In the genomic region with DNA sequence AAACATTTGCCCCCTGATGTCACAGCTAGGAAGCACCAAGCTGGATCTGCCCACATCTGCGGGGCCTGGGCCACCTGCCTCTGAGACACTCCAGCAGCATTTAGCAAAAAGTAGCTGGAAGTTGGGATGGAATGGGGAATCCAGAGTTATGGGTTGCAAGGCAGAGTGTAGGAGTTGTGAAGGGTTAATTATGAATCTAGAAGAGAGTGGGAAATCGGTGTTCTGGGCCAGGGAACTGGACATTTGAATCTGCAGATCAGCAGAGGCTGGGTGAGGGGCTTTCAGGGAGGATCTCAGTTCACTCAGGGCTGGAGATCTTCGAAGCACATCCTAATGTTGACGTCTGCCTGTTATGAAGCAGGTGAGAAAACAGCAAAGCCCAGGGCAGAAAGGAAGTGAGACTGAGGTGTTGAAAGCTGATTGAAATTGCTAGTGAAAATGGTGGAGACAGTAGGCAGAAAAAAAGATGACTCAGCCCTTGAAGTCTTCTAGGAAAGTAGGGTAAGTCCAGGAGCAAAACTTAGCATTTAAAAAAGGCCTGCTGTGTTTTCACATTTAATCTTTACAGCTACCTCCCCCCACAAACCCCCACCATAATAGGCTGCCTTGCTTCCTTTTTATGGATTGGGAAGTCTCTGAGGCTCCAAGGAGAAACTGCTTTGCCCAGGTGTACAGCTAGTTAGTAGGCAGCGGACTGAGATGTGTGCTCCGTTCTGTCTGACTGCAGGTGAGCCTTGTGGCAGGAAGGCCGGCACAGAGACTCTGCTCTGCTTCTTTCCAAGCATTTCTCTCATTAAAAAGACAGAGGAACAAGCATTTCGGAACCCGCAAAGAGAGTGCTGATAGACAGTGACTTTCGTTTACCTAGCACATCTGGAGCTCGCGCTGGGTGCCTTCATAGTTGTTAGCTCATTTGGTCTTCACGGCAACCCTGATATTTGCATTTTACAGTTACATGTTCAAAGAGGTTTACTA, we compare ENCODE assay signal across 1 cellular context.
TF ChIP-seq lines count a peak whose summit lies in the region.

No MANE protein-coding gene starts in this region.

TF ChIP-seq in K562, 482 proteins besides CTCF, POLR2A, EP300 and RAD21 (continued from another document and continues in another):
- TF ChIP-seq NCOA2 (IDR thresholded peaks at IDR 0.05; ENCODE audit: partially characterized antibody in 2 of 2) (no peak), SPI1 (IDR thresholded peaks at IDR 0.05; ENCODE audit: borderline replicate concordance, low read depth, low read length) (peak; percentile 61; the same call in 1 of the 2 replicates), CCAR2 (IDR thresholded peaks at IDR 0.05; ENCODE audit: low read depth, low read length) (no peak), CHD4 (IDR thresholded peaks at IDR 0.05; ENCODE audit: insufficient read depth, insufficient replicate concordance, low read depth, low read length, poor library complexity, severe bottlenecking) (no peak), ILF3 (IDR thresholded peaks at IDR 0.05; ENCODE audit: borderline replicate concordance) (no peak), DPF2 (IDR thresholded peaks at IDR 0.05) (peak; percentile 66), IRF1 (CRISPR knock-in tag; IDR thresholded peaks at IDR 0.05; ENCODE audit: borderline replicate concordance) (no peak), SREBF2 (CRISPR knock-in tag; IDR thresholded peaks at IDR 0.05) (no peak), BRF1 (IDR thresholded peaks at IDR 0.05; ENCODE audit: borderline replicate concordance, extremely low read depth, insufficient read length) (no peak), U2AF2 (optimal IDR thresholded peaks at IDR 0.05; ENCODE audit: low read depth, low read length) (no peak), MCM2 (IDR thresholded peaks at IDR 0.05; ENCODE audit: low read depth) (no peak), BDP1 (IDR thresholded peaks at IDR 0.05; ENCODE audit: insufficient read depth, insufficient read length) (no peak), HDAC1 (IDR thresholded peaks at IDR 0.05) (no peak), NCOA4 (IDR thresholded peaks at IDR 0.05; ENCODE audit: partially characterized antibody) (no peak), ATF7 (IDR thresholded peaks at IDR 0.05) (0 out of 2 replicates have a peak, but pooled peaks have one; percentile 10), ZNF76 (CRISPR knock-in tag; IDR thresholded peaks at IDR 0.05; ENCODE audit: borderline replicate concordance) (no peak), SMARCA5 (IDR thresholded peaks at IDR 0.05) (no peak), HSF4 (CRISPR knock-in tag; IDR thresholded peaks at IDR 0.05; ENCODE audit: borderline replicate concordance) (no peak), LARP7 (IDR thresholded peaks at IDR 0.05) (no peak), SOX6 (IDR thresholded peaks at IDR 0.05) (no peak), HLTF (IDR thresholded peaks at IDR 0.05) (no peak), RFX7 (CRISPR knock-in tag; IDR thresholded peaks at IDR 0.05) (no peak), RBBP5 (IDR thresholded peaks at IDR 0.05; ENCODE audit: borderline replicate concordance, insufficient read depth, low read length, poor library complexity, severe bottlenecking) (peak; percentile 15), FOXA1 (IDR thresholded peaks at IDR 0.05; ENCODE audit: borderline replicate concordance) (no peak), ATF1 (CRISPR knock-in tag; IDR thresholded peaks at IDR 0.05) (no peak), ATF1 (tag; IDR thresholded peaks at IDR 0.05) (no peak; the same call in 1 of the 2 replicates), CHCHD3 (CRISPR knock-in tag; IDR thresholded peaks at IDR 0.05) (no peak), ZNF699 (CRISPR knock-in tag; IDR thresholded peaks at IDR 0.05; ENCODE audit: insufficient replicate concordance) (no peak), KDM1A (IDR thresholded peaks at IDR 0.05) (no peak), C11orf30 (IDR thresholded peaks at IDR 0.05; ENCODE audit: low read depth) (peak; percentile 97), MEIS2 (IDR thresholded peaks at IDR 0.05; ENCODE audit: partially characterized antibody) (peak; percentile 87), CEBPG (CRISPR knock-in tag; IDR thresholded peaks at IDR 0.05) (no peak), CEBPG (tag; conservative IDR thresholded peaks at IDR 0.05 in 1 of 2, IDR thresholded peaks at IDR 0.05 in 1 of 2) (no peak), SRSF7 (optimal IDR thresholded peaks at IDR 0.05; ENCODE audit: low read depth, low read length) (no peak), TCF7L2 (IDR thresholded peaks at IDR 0.05; ENCODE audit: low read depth, low read length) (no peak), ZNF253 (CRISPR knock-in tag; conservative IDR thresholded peaks at IDR 0.05) (no peak), FOXM1 (IDR thresholded peaks at IDR 0.05; ENCODE audit: low read depth) (no peak), FOXM1 (CRISPR knock-in tag; IDR thresholded peaks at IDR 0.05; ENCODE audit: low read depth) (no peak), FOXO4 (CRISPR knock-in tag; IDR thresholded peaks at IDR 0.05) (no peak), CBFA2T3 (IDR thresholded peaks at IDR 0.05) (no peak), SMAD1 (IDR thresholded peaks at IDR 0.05; ENCODE audit: low read depth, low read length, partially characterized antibody) (no peak), CHD1 (IDR thresholded peaks at IDR 0.05; ENCODE audit: low read length) (no peak), TCF3 (CRISPR knock-in tag; IDR thresholded peaks at IDR 0.05) (no peak), HDGF (IDR thresholded peaks at IDR 0.05) (no peak), FOXK1 (CRISPR knock-in tag; IDR thresholded peaks at IDR 0.05; ENCODE audit: borderline replicate concordance) (no peak), NFIX (CRISPR knock-in tag; IDR thresholded peaks at IDR 0.05; ENCODE audit: low read depth) (no peak), REST (CRISPR knock-in tag; IDR thresholded peaks at IDR 0.05; ENCODE audit: low read depth) (no peak), BRCA1 (IDR thresholded peaks at IDR 0.05) (no peak), BRCA1 (CRISPR knock-in tag; IDR thresholded peaks at IDR 0.05) (no peak), TRIM24 (IDR thresholded peaks at IDR 0.05) (no peak)
- TF ChIP-seq, protein P1, sequence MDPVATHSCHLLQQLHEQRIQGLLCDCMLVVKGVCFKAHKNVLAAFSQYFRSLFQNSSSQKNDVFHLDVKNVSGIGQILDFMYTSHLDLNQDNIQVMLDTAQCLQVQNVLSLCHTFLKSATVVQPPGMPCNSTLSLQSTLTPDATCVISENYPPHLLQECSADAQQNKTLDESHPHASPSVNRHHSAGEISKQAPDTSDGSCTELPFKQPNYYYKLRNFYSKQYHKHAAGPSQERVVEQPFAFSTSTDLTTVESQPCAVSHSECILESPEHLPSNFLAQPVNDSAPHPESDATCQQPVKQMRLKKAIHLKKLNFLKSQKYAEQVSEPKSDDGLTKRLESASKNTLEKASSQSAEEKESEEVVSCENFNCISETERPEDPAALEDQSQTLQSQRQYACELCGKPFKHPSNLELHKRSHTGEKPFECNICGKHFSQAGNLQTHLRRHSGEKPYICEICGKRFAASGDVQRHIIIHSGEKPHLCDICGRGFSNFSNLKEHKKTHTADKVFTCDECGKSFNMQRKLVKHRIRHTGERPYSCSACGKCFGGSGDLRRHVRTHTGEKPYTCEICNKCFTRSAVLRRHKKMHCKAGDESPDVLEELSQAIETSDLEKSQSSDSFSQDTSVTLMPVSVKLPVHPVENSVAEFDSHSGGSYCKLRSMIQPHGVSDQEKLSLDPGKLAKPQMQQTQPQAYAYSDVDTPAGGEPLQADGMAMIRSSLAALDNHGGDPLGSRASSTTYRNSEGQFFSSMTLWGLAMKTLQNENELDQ (CRISPR knock-in tag; IDR thresholded peaks at IDR 0.05; ENCODE audit: borderline replicate concordance) = no peak
- TF ChIP-seq, protein P2, sequence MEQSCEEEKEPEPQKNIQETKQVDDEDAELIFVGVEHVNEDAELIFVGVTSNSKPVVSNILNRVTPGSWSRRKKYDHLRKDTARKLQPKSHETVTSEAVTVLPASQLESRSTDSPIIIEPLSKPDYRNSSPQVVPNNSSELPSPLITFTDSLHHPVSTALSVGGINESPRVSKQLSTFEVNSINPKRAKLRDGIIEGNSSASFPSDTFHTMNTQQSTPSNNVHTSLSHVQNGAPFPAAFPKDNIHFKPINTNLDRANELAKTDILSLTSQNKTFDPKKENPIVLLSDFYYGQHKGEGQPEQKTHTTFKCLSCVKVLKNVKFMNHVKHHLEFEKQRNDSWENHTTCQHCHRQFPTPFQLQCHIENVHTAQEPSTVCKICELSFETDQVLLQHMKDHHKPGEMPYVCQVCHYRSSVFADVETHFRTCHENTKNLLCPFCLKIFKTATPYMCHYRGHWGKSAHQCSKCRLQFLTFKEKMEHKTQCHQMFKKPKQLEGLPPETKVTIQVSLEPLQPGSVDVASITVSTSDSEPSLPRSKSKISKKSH (CRISPR knock-in tag; IDR thresholded peaks at IDR 0.05) = no peak
- TF ChIP-seq, protein P3, sequence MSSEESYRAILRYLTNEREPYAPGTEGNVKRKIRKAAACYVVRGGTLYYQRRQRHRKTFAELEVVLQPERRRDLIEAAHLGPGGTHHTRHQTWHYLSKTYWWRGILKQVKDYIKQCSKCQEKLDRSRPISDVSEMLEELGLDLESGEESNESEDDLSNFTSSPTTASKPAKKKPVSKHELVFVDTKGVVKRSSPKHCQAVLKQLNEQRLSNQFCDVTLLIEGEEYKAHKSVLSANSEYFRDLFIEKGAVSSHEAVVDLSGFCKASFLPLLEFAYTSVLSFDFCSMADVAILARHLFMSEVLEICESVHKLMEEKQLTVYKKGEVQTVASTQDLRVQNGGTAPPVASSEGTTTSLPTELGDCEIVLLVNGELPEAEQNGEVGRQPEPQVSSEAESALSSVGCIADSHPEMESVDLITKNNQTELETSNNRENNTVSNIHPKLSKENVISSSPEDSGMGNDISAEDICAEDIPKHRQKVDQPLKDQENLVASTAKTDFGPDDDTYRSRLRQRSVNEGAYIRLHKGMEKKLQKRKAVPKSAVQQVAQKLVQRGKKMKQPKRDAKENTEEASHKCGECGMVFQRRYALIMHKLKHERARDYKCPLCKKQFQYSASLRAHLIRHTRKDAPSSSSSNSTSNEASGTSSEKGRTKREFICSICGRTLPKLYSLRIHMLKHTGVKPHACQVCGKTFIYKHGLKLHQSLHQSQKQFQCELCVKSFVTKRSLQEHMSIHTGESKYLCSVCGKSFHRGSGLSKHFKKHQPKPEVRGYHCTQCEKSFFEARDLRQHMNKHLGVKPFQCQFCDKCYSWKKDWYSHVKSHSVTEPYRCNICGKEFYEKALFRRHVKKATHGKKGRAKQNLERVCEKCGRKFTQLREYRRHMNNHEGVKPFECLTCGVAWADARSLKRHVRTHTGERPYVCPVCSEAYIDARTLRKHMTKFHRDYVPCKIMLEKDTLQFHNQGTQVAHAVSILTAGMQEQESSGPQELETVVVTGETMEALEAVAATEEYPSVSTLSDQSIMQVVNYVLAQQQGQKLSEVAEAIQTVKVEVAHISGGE (CRISPR knock-in tag; IDR thresholded peaks at IDR 0.05) = no peak
- TF ChIP-seq, protein P4, sequence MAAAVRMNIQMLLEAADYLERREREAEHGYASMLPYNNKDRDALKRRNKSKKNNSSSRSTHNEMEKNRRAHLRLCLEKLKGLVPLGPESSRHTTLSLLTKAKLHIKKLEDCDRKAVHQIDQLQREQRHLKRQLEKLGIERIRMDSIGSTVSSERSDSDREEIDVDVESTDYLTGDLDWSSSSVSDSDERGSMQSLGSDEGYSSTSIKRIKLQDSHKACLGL (CRISPR knock-in tag; IDR thresholded peaks at IDR 0.05; ENCODE audit: borderline replicate concordance, poor library complexity, severe bottlenecking) = no peak
- TF ChIP-seq, protein P5, sequence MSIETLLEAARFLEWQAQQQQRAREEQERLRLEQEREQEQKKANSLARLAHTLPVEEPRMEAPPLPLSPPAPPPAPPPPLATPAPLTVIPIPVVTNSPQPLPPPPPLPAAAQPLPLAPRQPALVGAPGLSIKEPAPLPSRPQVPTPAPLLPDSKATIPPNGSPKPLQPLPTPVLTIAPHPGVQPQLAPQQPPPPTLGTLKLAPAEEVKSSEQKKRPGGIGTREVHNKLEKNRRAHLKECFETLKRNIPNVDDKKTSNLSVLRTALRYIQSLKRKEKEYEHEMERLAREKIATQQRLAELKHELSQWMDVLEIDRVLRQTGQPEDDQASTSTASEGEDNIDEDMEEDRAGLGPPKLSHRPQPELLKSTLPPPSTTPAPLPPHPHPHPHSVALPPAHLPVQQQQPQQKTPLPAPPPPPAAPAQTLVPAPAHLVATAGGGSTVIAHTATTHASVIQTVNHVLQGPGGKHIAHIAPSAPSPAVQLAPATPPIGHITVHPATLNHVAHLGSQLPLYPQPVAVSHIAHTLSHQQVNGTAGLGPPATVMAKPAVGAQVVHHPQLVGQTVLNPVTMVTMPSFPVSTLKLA (conservative IDR thresholded peaks at IDR 0.05) = no peak
